Comparison of ENCODE assay signal across 8 cellular contexts in the genomic region with DNA sequence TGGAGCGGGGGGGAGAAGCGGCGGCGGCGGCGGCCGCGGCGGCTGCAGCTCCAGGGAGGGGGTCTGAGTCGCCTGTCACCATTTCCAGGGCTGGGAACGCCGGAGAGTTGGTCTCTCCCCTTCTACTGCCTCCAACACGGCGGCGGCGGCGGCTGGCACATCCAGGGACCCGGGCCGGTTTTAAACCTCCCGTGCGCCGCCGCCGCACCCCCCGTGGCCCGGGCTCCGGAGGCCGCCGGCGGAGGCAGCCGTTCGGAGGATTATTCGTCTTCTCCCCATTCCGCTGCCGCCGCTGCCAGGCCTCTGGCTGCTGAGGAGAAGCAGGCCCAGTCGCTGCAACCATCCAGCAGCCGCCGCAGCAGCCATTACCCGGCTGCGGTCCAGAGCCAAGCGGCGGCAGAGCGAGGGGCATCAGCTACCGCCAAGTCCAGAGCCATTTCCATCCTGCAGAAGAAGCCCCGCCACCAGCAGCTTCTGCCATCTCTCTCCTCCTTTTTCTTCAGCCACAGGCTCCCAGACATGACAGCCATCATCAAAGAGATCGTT. TPM values are rescaled to one million over a fixed set of nuclear protein-coding genes. Genes with fewer than 3 reads are reported as not detected.
A peak's percentile ranks its signal among the peaks of the same experiment; 100 is the strongest.
DNase-seq lines count a peak whose midpoint lies in the region; ATAC-seq and TF ChIP-seq lines count a peak whose summit lies in the region.
"Not testable (repeated sequence)": the region's sequence is repeated elsewhere in the genome, so short reads cannot be mapped to it uniquely, and the experiment has no call there.

No MANE protein-coding gene starts in this region.

- H3K27me3 Mint-ChIP-seq in naive thymus-derived CD4-positive, alpha-beta T cell, result not testable (repeated sequence)

- intact Hi-C loops in left ventricle myocardium inferior (cut with micrococcal nuclease), result loop anchor here (10.0 kb wide), 3 partner anchors 91 to 391 kb away; no protein-coding TSS in a partner anchor
- intact Hi-C loops in naive thymus-derived CD4-positive, alpha-beta T cell (cut with micrococcal nuclease), result loop anchor here (2.0 to 10.0 kb wide), 20 partner anchors 49 to 1551 kb away; partner anchors contain the start of genes FAS (in 2 of the 2), GLUD1 (in 2 of the 2), SHLD2 (in 2 of the 2) and IFIT1 (in 1 of the 2)

- peak; percentile 0 for ATAC-seq in HG03064 (IDR thresholded peaks at IDR 0.05; ENCODE audit: low read depth, unreplicated experiment)
- ATAC-seq in naive thymus-derived CD4-positive, alpha-beta T cell, result not testable (repeated sequence)
- peak; percentile 3 for ATAC-seq in stimulated activated effector memory CD8-positive, alpha-beta T cell treated with anti-CD3 and anti-CD28 coated beads, Interleukin-12 subunit alpha, Interleukin-12 subunit beta, amount 100 ng/mL, for 72 hours

- H3K27ac Mint-ChIP-seq in naive thymus-derived CD4-positive, alpha-beta T cell, result peak overlapping the region; percentile 88 to 97 (median 93)
- peak overlapping the region; percentile 94 for H3K27ac Mint-ChIP-seq in stimulated activated effector memory CD8-positive, alpha-beta T cell treated with anti-CD3 and anti-CD28 coated beads, Interleukin-12 subunit alpha, Interleukin-12 subunit beta, amount 100 ng/mL, for 72 hours

- CTCF ChIA-PET in naive thymus-derived CD4-positive, alpha-beta T cell (lab: Charles Lee), result interaction anchor here (0.7 to 8.4 kb wide), 2 partner anchors 524 to 618 kb away, joined by 3 to 108 read pairs; no protein-coding TSS in a partner anchor

- H3K36me3 ChIP-seq in left ventricle myocardium inferior, result not testable (repeated sequence)
- peaks cover 0 to 10% (median 0%) of the 10 kb centered on the region in 3 experiments for H3K36me3 ChIP-seq in naive thymus-derived CD4-positive, alpha-beta T cell (ENCODE audit: control insufficient read depth in 2 of 3, insufficient read depth in 3 of 3, low read length in 3 of 3)

- H3K27ac ChIP-seq in left ventricle myocardium inferior (replicated peaks), result peak overlapping the region; percentile 100
- peak overlapping the region; percentile 75 for H3K27ac ChIP-seq in naive thymus-derived CD4-positive, alpha-beta T cell (ENCODE audit: low read depth, low read length)

- DNase-seq in C1 segment of cervical spinal cord (lab: John Stamatoyannopoulos, UW), result peak in 10 of 14 donors; percentile 35 to 70 (median 48)
- peak; percentile 16 for DNase-seq in RPMI8226
- DNase-seq in activated T-cell treated with anti-CD3 and anti-CD28 coated beads, Interleukin-2, amount 50 U/mL, for 48 hours, result peak; percentile 53 to 68
- not testable (repeated sequence) for DNase-seq in choroid plexus epithelial cell (ENCODE audit: low read depth)
- DNase-seq in left ventricle myocardium inferior, result peak; percentile 37
- DNase-seq in naive thymus-derived CD4-positive, alpha-beta T cell, result peak in 8 of 9 donors; percentile 11 to 44 (median 22)
- DNase-seq in stimulated activated effector memory CD8-positive, alpha-beta T cell treated with anti-CD3 and anti-CD28 coated beads, Interleukin-12 subunit alpha, Interleukin-12 subunit beta, amount 100 ng/mL, for 72 hours (ENCODE audit: low spot score in 2 of 2), result peak; percentile 25 to 71

- not testable (repeated sequence) for H3K9me3 Mint-ChIP-seq in naive thymus-derived CD4-positive, alpha-beta T cell; stimulated activated effector memory CD8-positive, alpha-beta T cell treated with anti-CD3 and anti-CD28 coated beads, Interleukin-12 subunit alpha, Interleukin-12 subunit beta, amount 100 ng/mL, for 72 hours

- not testable (repeated sequence) for H3K9me3 ChIP-seq in left ventricle myocardium inferior (replicated peaks); naive thymus-derived CD4-positive, alpha-beta T cell (ENCODE audit: control insufficient read depth in 2 of 3, low read length in 3 of 3)

- H3K4me3 Mint-ChIP-seq in naive thymus-derived CD4-positive, alpha-beta T cell, result peak overlapping the region; percentile 89 to 99 (median 96)
- peak overlapping the region; percentile 97 for H3K4me3 Mint-ChIP-seq in stimulated activated effector memory CD8-positive, alpha-beta T cell treated with anti-CD3 and anti-CD28 coated beads, Interleukin-12 subunit alpha, Interleukin-12 subunit beta, amount 100 ng/mL, for 72 hours

- peaks cover 32 to 52% (median 43%) of the 10 kb centered on the region in 7 donors for H3K4me1 Mint-ChIP-seq in naive thymus-derived CD4-positive, alpha-beta T cell
- H3K4me1 Mint-ChIP-seq in stimulated activated effector memory CD8-positive, alpha-beta T cell treated with anti-CD3 and anti-CD28 coated beads, Interleukin-12 subunit alpha, Interleukin-12 subunit beta, amount 100 ng/mL, for 72 hours, result peaks cover 42% of the 10 kb centered on the region

- peaks cover 4 to 22% (median 8%) of the 10 kb centered on the region in 5 donors for H3K36me3 Mint-ChIP-seq in naive thymus-derived CD4-positive, alpha-beta T cell
- H3K36me3 Mint-ChIP-seq in stimulated activated effector memory CD8-positive, alpha-beta T cell treated with anti-CD3 and anti-CD28 coated beads, Interleukin-12 subunit alpha, Interleukin-12 subunit beta, amount 100 ng/mL, for 72 hours, result peaks cover 58% of the 10 kb centered on the region

- H3K4me3 ChIP-seq in choroid plexus epithelial cell (ENCODE audit: low read depth, low read length) (peak overlapping the region; percentile 83), left ventricle myocardium inferior (peak overlapping the region; percentile 86)
- H3K4me3 ChIP-seq in naive thymus-derived CD4-positive, alpha-beta T cell (ENCODE audit: low read length), result peak overlapping the region; percentile 85

- not testable (repeated sequence) for H3K27me3 ChIP-seq in left ventricle myocardium inferior (ENCODE audit: low read depth); naive thymus-derived CD4-positive, alpha-beta T cell (ENCODE audit: control insufficient read depth in 2 of 2, insufficient read depth in 2 of 2, low read length in 2 of 2)

- peaks cover 80% of the 10 kb centered on the region for H3K4me1 ChIP-seq in left ventricle myocardium inferior
- peaks cover 15 to 16% of the 10 kb centered on the region in 2 donors for H3K4me1 ChIP-seq in naive thymus-derived CD4-positive, alpha-beta T cell (ENCODE audit: control insufficient read depth in 2 of 2, insufficient read depth in 2 of 2, low read length in 2 of 2)

- POLR2A ChIA-PET in naive thymus-derived CD4-positive, alpha-beta T cell (lab: Charles Lee), result interaction anchor here (0.7 to 6.5 kb wide), 18 partner anchors 8 to 961 kb away, joined by 3 to 104 read pairs (median 11); partner anchors contain the start of genes ATAD1 and RNLS

- TF ChIP-seq CTCF in choroid plexus epithelial cell (conservative IDR thresholded peaks at IDR 0.05; ENCODE audit: low read depth, low read length); left ventricle myocardium inferior (IDR thresholded peaks at IDR 0.05; ENCODE audit: borderline replicate concordance): not testable (repeated sequence)

RNA-seq across cellular contexts. Expression of gene PTEN, which starts 0.6 kb away (rescaled TPM):
- total RNA-seq in left ventricle myocardium inferior, result 49.9 TPM
- total RNA-seq in naive thymus-derived CD4-positive, alpha-beta T cell, result 100 to 1,000 TPM in 1 of 5 experiments, 10 to 100 TPM in 4; 85.9 to 109 (median 93.5) TPM
- polyA plus RNA-seq in naive thymus-derived CD4-positive, alpha-beta T cell, result 10 to 100 TPM; 24.0 to 32.7 TPM

RNA-seq across cellular contexts. Expression of gene KLLN, which starts 0.7 kb away (rescaled TPM):
- total RNA-seq in left ventricle myocardium inferior, result 0.19 TPM
- 1 to 10 TPM in 2 of 5 experiments, under 1 TPM in 3; 0.32 to 1.6 (median 0.85) TPM for total RNA-seq in naive thymus-derived CD4-positive, alpha-beta T cell
- polyA plus RNA-seq in naive thymus-derived CD4-positive, alpha-beta T cell, result under 1 TPM in 1 of 2 donors, not detected in 1; 0.25 TPM

RNA-seq across cellular contexts. Expression of gene ATAD1, which starts 46.0 kb away (rescaled TPM):
- 93.2 TPM for total RNA-seq in left ventricle myocardium inferior
- total RNA-seq in naive thymus-derived CD4-positive, alpha-beta T cell, result 10 to 100 TPM; 33.5 to 53.4 (median 46.1) TPM
- 10 to 100 TPM; 34.5 to 38.4 TPM for polyA plus RNA-seq in naive thymus-derived CD4-positive, alpha-beta T cell
